ENCODE assay signal across 8 cellular contexts in the genomic region with DNA sequence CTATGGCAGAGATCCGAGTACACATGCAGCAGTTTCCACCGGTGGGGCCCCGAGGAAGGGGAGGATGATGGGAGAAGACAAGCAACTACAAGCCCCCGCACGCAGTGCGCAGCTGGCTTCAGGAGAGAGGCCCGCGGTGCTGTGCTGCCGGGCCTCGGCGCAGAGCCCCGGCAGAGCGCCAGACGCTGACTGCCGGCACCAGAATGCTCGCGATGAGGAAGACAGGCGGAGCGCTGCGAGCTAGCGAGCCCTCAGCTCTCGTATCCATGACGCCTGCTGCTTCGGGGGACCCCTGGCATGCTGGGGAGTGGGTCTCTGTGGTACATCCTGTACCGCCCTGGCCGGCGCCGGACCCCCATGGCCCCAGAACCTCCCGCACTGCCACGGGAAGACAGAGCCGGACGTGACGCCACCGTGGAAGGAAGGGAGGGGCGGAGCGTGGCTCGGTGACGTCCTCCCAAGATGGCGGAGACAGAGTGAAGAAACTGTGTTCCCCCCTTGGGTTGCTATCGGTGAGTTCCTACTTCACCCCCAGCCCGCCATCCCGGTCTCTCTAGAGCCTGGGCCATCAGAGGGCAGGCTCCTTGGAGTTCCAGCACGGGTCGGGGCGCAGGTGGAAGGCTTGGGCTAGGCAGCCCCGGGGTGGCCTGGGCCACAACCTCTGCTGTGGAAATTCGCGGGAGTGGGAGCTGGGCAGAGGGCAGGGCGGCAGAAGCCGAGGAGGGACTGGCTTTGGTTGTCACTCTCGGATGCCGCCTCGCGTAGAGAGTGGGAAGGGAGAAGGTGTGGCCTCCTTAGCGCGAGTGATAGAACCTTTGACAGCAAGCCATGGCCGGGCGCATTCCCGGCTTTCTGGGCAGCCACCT. TPM values are rescaled to one million over a fixed set of nuclear protein-coding genes. Genes with fewer than 3 reads are reported as not detected.
DNase-seq lines count a peak whose midpoint lies in the region; ATAC-seq and TF ChIP-seq lines count a peak whose summit lies in the region.

A gene (plus strand): TSS at position 446 of the 866 bp plus-strand sequence. CDS start 900 bp downstream, outside the sequence.

- peaks cover 6% of the 10 kb centered on the region; the same call in 1 of the 2 replicates for H3K27me3 ChIP-seq in BLaER1
- no peaks in the 10 kb centered on the region for H3K27me3 ChIP-seq in liver (ENCODE audit: control insufficient read depth in 4 of 4, insufficient read depth in 4 of 4, low read length in 3 of 4)

- ATAC-seq in HG03460 (IDR thresholded peaks at IDR 0.05; ENCODE audit: unreplicated experiment): peak; percentile 82

- DNase-seq in GM19240 (ENCODE audit: insufficient read length, low spot score) (peak; percentile 44), NCI-H748 (lab: John Stamatoyannopoulos, UW; ENCODE audit: unreplicated experiment) (peak; percentile 87), dermis blood vessel endothelial cell (peak; percentile 96)
- DNase-seq in activated CD4-positive, alpha-beta T cell treated with anti-CD3 and anti-CD28 coated beads, Interleukin-2, amount 50 U/mL, for 24 hours (ENCODE audit: low read depth in 1 of 2, low spot score in 1 of 2): peak; percentile 83 to 89
- peak; percentile 88 to 91 for DNase-seq in stimulated activated CD4-positive, alpha-beta T cell treated with anti-CD3 and anti-CD28 coated beads, Interleukin-4, amount 100 ng/mL, for 4 hours

- H3K9me3 ChIP-seq in BLaER1 (no peaks in the 10 kb centered on the region), liver (ENCODE audit: control insufficient read depth in 4 of 4, low read length in 3 of 4) (no peaks in the 10 kb centered on the region)

- peaks cover 33% of the 10 kb centered on the region for H3K36me3 ChIP-seq in BLaER1
- peaks cover 1 to 22% (median 11%) of the 10 kb centered on the region in 4 donors for H3K36me3 ChIP-seq in liver (ENCODE audit: control insufficient read depth in 4 of 4, insufficient read depth in 3 of 4, low read depth in 1 of 4, low read length in 3 of 4)

- TF ChIP-seq CTCF in liver (IDR thresholded peaks at IDR 0.05; ENCODE audit: low read depth, low read length, missing input control): peak; percentile 13

- H3K4me1 ChIP-seq in BLaER1 (peaks cover 26% of the 10 kb centered on the region), liver (ENCODE audit: control insufficient read depth in 4 of 4, insufficient read depth in 4 of 4, low read length in 3 of 4) (peaks cover 0 to 37% (median 19%) of the 10 kb centered on the region in 4 donors)

- WGBS in liver: under 1% methylated on average over 59 of the region's 59 CpGs

- H3K27ac ChIP-seq in BLaER1 (peak within 1 kb of the TSS; percentile 89), liver (ENCODE audit: low read depth in 1 of 2, low read length in 2 of 2) (peak within 1 kb of the TSS; percentile 99 to 100)

- H3K4me3 ChIP-seq in BLaER1: peak within 1 kb of the TSS; percentile 76
- peak within 1 kb of the TSS; percentile 68 to 99 (median 74) for H3K4me3 ChIP-seq in liver (ENCODE audit: low read depth in 1 of 3, low read length in 3 of 3)

- H3K9ac ChIP-seq in BLaER1: peak within 1 kb of the TSS; percentile 91
- H3K9ac ChIP-seq in liver (ENCODE audit: low read depth in 1 of 2, low read length in 2 of 2): peak within 1 kb of the TSS; percentile 79 to 94

- TF ChIP-seq RAD21 in liver (IDR thresholded peaks at IDR 0.05): no peak

- H4K20me1 ChIP-seq in BLaER1: peaks cover 17% of the 10 kb centered on the region; the same call in 1 of the 2 replicates

- H3K4me2 ChIP-seq in BLaER1: peak within 1 kb of the TSS; percentile 82

TF ChIP-seq in liver, 16 proteins besides CTCF, POLR2A, EP300 and RAD21:
- peak; percentile 44 for TF ChIP-seq NR2F2 (IDR thresholded peaks at IDR 0.05)
- TF ChIP-seq, protein P1, sequence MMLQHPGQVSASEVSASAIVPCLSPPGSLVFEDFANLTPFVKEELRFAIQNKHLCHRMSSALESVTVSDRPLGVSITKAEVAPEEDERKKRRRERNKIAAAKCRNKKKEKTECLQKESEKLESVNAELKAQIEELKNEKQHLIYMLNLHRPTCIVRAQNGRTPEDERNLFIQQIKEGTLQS (IDR thresholded peaks at IDR 0.05): peak; percentile 73
- TF ChIP-seq, protein P2, sequence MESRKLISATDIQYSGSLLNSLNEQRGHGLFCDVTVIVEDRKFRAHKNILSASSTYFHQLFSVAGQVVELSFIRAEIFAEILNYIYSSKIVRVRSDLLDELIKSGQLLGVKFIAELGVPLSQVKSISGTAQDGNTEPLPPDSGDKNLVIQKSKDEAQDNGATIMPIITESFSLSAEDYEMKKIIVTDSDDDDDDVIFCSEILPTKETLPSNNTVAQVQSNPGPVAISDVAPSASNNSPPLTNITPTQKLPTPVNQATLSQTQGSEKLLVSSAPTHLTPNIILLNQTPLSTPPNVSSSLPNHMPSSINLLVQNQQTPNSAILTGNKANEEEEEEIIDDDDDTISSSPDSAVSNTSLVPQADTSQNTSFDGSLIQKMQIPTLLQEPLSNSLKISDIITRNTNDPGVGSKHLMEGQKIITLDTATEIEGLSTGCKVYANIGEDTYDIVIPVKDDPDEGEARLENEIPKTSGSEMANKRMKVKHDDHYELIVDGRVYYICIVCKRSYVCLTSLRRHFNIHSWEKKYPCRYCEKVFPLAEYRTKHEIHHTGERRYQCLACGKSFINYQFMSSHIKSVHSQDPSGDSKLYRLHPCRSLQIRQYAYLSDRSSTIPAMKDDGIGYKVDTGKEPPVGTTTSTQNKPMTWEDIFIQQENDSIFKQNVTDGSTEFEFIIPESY (IDR thresholded peaks at IDR 0.05): peak; percentile 87
- peak; percentile 53 to 65 for TF ChIP-seq JUND (IDR thresholded peaks at IDR 0.05)
- peak; percentile 99 for TF ChIP-seq YY1 (IDR thresholded peaks at IDR 0.05)
- peak; percentile 44 for TF ChIP-seq SP1 (IDR thresholded peaks at IDR 0.05)
- TF ChIP-seq, protein P3, sequence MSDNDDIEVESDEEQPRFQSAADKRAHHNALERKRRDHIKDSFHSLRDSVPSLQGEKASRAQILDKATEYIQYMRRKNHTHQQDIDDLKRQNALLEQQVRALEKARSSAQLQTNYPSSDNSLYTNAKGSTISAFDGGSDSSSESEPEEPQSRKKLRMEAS (IDR thresholded peaks at IDR 0.05): peak; percentile 35
- no peak for TF ChIP-seq FOXA2 (IDR thresholded peaks at IDR 0.05)
- TF ChIP-seq TAF1 (conservative IDR thresholded peaks at IDR 0.05): peak; percentile 77
- peak in 1 of 2 donors; percentile 26 for TF ChIP-seq HNF4A (conservative IDR thresholded peaks at IDR 0.05)
- TF ChIP-seq FOXA1 (IDR thresholded peaks at IDR 0.05): no peak
- TF ChIP-seq RXRA (IDR thresholded peaks at IDR 0.05): peak; percentile 36 to 64
- no peak for TF ChIP-seq HNF4G (IDR thresholded peaks at IDR 0.05)
- TF ChIP-seq GABPA (IDR thresholded peaks at IDR 0.05 in 1 of 2, conservative IDR thresholded peaks at IDR 0.05 in 1 of 2): peak; percentile 71 to 92
- TF ChIP-seq EGR1 (IDR thresholded peaks at IDR 0.05; ENCODE audit: low read depth in 2 of 2): peak; percentile 11 to 64
- TF ChIP-seq, protein P4, sequence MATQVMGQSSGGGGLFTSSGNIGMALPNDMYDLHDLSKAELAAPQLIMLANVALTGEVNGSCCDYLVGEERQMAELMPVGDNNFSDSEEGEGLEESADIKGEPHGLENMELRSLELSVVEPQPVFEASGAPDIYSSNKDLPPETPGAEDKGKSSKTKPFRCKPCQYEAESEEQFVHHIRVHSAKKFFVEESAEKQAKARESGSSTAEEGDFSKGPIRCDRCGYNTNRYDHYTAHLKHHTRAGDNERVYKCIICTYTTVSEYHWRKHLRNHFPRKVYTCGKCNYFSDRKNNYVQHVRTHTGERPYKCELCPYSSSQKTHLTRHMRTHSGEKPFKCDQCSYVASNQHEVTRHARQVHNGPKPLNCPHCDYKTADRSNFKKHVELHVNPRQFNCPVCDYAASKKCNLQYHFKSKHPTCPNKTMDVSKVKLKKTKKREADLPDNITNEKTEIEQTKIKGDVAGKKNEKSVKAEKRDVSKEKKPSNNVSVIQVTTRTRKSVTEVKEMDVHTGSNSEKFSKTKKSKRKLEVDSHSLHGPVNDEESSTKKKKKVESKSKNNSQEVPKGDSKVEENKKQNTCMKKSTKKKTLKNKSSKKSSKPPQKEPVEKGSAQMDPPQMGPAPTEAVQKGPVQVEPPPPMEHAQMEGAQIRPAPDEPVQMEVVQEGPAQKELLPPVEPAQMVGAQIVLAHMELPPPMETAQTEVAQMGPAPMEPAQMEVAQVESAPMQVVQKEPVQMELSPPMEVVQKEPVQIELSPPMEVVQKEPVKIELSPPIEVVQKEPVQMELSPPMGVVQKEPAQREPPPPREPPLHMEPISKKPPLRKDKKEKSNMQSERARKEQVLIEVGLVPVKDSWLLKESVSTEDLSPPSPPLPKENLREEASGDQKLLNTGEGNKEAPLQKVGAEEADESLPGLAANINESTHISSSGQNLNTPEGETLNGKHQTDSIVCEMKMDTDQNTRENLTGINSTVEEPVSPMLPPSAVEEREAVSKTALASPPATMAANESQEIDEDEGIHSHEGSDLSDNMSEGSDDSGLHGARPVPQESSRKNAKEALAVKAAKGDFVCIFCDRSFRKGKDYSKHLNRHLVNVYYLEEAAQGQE (IDR thresholded peaks at IDR 0.05): peak; percentile 81

RNA-seq across cellular contexts. Expression of the gene that starts here (rescaled TPM):
- total RNA-seq in dermis blood vessel endothelial cell (20.1 and 26.9 TPM in 2 replicates), liver (10 to 100 TPM; 11.3 to 11.6 TPM)
- polyA plus RNA-seq in liver: 1 to 10 TPM; 4.2 to 6.9 TPM

Comparison
In these comparisons a context has a peak if more than half of its experiments do, and no peak if none do; other contexts are left out.
1. Peak in every context shown above with its lines: DNase-seq, ATAC-seq, H3K4me3 ChIP-seq and H3K27ac ChIP-seq.
2. DNase-seq: peak in every context shown above with its lines; median percentile 96 in dermis blood vessel endothelial cell; 90 in stimulated activated CD4-positive, alpha-beta T cell treated with anti-CD3 and anti-CD28 coated beads, Interleukin-4, amount 100 ng/mL, for 4 hours; 87 in NCI-H748; 86 in activated CD4-positive, alpha-beta T cell treated with anti-CD3 and anti-CD28 coated beads, Interleukin-2, amount 50 U/mL, for 24 hours; 44 in GM19240.